ENCODE assay signal across 32 cellular contexts in genomic region chr3:105579439-105579838, GRCh38.
"Had no signal": no experiment of that assay in that cellular context is flagged by ENCODE, and none has a peak within 500 bp of the region (broad histone marks: within the 10 kb centered on the region; RNA-seq: fewer than 3 reads in every experiment).

No MANE protein-coding gene starts in this region.

- H3K4me1 ChIP-seq: body of pancreas, esophagus squamous epithelium, heart left ventricle had no signal

- H3K4me2 ChIP-seq: hepatocyte had no signal

- FAIRE-seq: colon, frontal cortex had no signal

- H3K27me3 Mint-ChIP-seq: activated CD4-positive, alpha-beta memory T cell treated with anti-CD3 and anti-CD28 coated beads for 36 hours; activated CD4-positive, alpha-beta T cell treated with anti-CD3 and anti-CD28 coated beads for 36 hours; activated CD4-positive, alpha-beta T cell treated with anti-CD3 and anti-CD28 coated beads, Interleukin-2, amount 10 ng/mL, durations not matched to agents 24 days and 14 days; activated CD8-positive, alpha-beta memory T cell treated with anti-CD3 and anti-CD28 coated beads, Interleukin-2, amount 10 ng/mL, durations not matched to agents 7 days and 5 days; activated naive CD4-positive, alpha-beta T cell treated with anti-CD3 and anti-CD28 coated beads, Interleukin-2, amount 10 ng/mL, durations not matched to agents 7 days and 5 days; effector memory CD8-positive, alpha-beta T cell had no signal

- DNase-seq: activated CD4-positive, alpha-beta memory T cell treated with anti-CD3 and anti-CD28 coated beads for 36 hours; activated CD4-positive, alpha-beta T cell treated with anti-CD3 and anti-CD28 coated beads for 36 hours; activated CD4-positive, alpha-beta T cell treated with anti-CD3 and anti-CD28 coated beads, Interleukin-2, amount 10 ng/mL, durations not matched to agents 24 days and 14 days; activated CD4-positive, CD25-positive, alpha-beta regulatory T cell; activated CD4-positive, CD25-positive, alpha-beta regulatory T cell treated with anti-CD3 and anti-CD28 coated beads, Interleukin-2, amount 50 U/mL, for 72 hours; activated CD8-positive, alpha-beta memory T cell treated with anti-CD3 and anti-CD28 coated beads, Interleukin-2, amount 10 ng/mL, durations not matched to agents 7 days and 5 days; activated CD8-positive, alpha-beta memory T cell treated with anti-CD3 and anti-CD28 coated beads, Interleukin-2, amount 50 U/mL, for 4 hours; activated CD8-positive, alpha-beta T cell treated with anti-CD3 and anti-CD28 coated beads, Interleukin-2, amount 10 ng/mL, durations not matched to agents 7 days and 5 days; activated effector memory CD4-positive, alpha-beta T cell treated with anti-CD3 and anti-CD28 coated beads, Interleukin-2, amount 50 U/mL, for 16 hours; activated naive CD4-positive, alpha-beta T cell treated with anti-CD3 and anti-CD28 coated beads, Interleukin-2, amount 10 ng/mL, durations not matched to agents 7 days and 5 days; activated naive CD8-positive, alpha-beta T cell treated with anti-CD3 and anti-CD28 coated beads, Interleukin-2, amount 10 ng/mL, durations not matched to agents 7 days and 5 days; activated T-cell treated with anti-CD3 and anti-CD28 coated beads, Interleukin-2, amount 50 U/mL, for 1 hour; activated T-cell treated with anti-CD3 and anti-CD28 coated beads, Interleukin-2, amount 50 U/mL, for 48 hours; anterior cingulate cortex; body of pancreas; caudate nucleus; cortex of kidney; dermis blood vessel endothelial cell; effector CD4-positive, alpha-beta T cell; effector memory CD8-positive, alpha-beta T cell; erythroblast; esophagus squamous epithelium; foreskin fibroblast; glutamatergic neuron; heart left ventricle; T-helper 2 cell had no signal

- H3K9me3 ChIP-seq: body of pancreas, esophagus squamous epithelium had no signal

- H3K27me3 ChIP-seq: body of pancreas, esophagus squamous epithelium, heart left ventricle, hepatocyte had no signal

- H3K9me3 Mint-ChIP-seq: activated CD4-positive, alpha-beta memory T cell treated with anti-CD3 and anti-CD28 coated beads for 36 hours; activated naive CD4-positive, alpha-beta T cell treated with anti-CD3 and anti-CD28 coated beads, Interleukin-2, amount 10 ng/mL, durations not matched to agents 7 days and 5 days; activated naive CD8-positive, alpha-beta T cell treated with anti-CD3 and anti-CD28 coated beads, Interleukin-2, amount 10 ng/mL, durations not matched to agents 7 days and 5 days; activated T-helper 1 cell treated with anti-CD3 and anti-CD28 coated beads, Interleukin-12 subunit alpha, Interleukin-12 subunit beta, Interleukin-2, Interleukin-4 antibody, amounts not matched to agents 30 ng/mL and 10 ng/mL and 1 ng/mL, durations not matched to agents 14 hours and 24 hours and 36 hours; activated T-helper 2 cell treated with anti-CD3 and anti-CD28 coated beads, Interferon-gamma antibody, Interleukin-2, Interleukin-4, amounts not matched to agents 10 μg/mL and 5 μg/mL and 100 μg/mL, durations not matched to agents 14 hours and 24 hours and 36 hours; effector memory CD8-positive, alpha-beta T cell had no signal

- H3K27ac Mint-ChIP-seq: activated CD4-positive, alpha-beta memory T cell treated with anti-CD3 and anti-CD28 coated beads for 36 hours; activated CD4-positive, alpha-beta T cell treated with anti-CD3 and anti-CD28 coated beads for 36 hours; activated CD4-positive, alpha-beta T cell treated with anti-CD3 and anti-CD28 coated beads, Interleukin-2, amount 10 ng/mL, durations not matched to agents 24 days and 14 days; activated CD8-positive, alpha-beta memory T cell treated with anti-CD3 and anti-CD28 coated beads, Interleukin-2, amount 10 ng/mL, durations not matched to agents 7 days and 5 days; activated CD8-positive, alpha-beta T cell treated with anti-CD3 and anti-CD28 coated beads, Interleukin-2, amount 10 ng/mL, durations not matched to agents 7 days and 5 days; activated naive CD4-positive, alpha-beta T cell treated with anti-CD3 and anti-CD28 coated beads, Interleukin-2, amount 10 ng/mL, durations not matched to agents 7 days and 5 days; activated naive CD4-positive, alpha-beta T cell treated with anti-CD3 and anti-CD28 coated beads, Interleukin-2, amount 50 U/mL, for 72 hours; activated naive CD8-positive, alpha-beta T cell treated with anti-CD3 and anti-CD28 coated beads, Interleukin-2, amount 10 ng/mL, durations not matched to agents 7 days and 5 days; activated T-helper 1 cell treated with anti-CD3 and anti-CD28 coated beads, Interleukin-12 subunit alpha, Interleukin-12 subunit beta, Interleukin-2, Interleukin-4 antibody, amounts not matched to agents 30 ng/mL and 10 ng/mL and 1 ng/mL, durations not matched to agents 14 hours and 24 hours and 36 hours; activated T-helper 2 cell treated with anti-CD3 and anti-CD28 coated beads, Interferon-gamma antibody, Interleukin-2, Interleukin-4, amounts not matched to agents 10 μg/mL and 5 μg/mL and 100 μg/mL, durations not matched to agents 14 hours and 24 hours and 36 hours; effector memory CD8-positive, alpha-beta T cell had no signal

- ATAC-seq: activated CD4-positive, alpha-beta T cell treated with anti-CD3 and anti-CD28 coated beads for 36 hours; activated CD8-positive, alpha-beta memory T cell treated with anti-CD3 and anti-CD28 coated beads, Interleukin-2, amount 10 ng/mL, durations not matched to agents 7 days and 5 days; activated CD8-positive, alpha-beta T cell treated with anti-CD3 and anti-CD28 coated beads, Interleukin-2, amount 10 ng/mL, durations not matched to agents 7 days and 5 days; activated naive CD4-positive, alpha-beta T cell treated with anti-CD3 and anti-CD28 coated beads, Interleukin-2, amount 50 U/mL, for 72 hours; body of pancreas; effector memory CD8-positive, alpha-beta T cell; heart left ventricle had no signal

- H3K4me3 ChIP-seq: body of pancreas, esophagus squamous epithelium, heart left ventricle, hepatocyte had no signal

- H3K36me3 ChIP-seq: esophagus squamous epithelium, heart left ventricle had no signal

- H3K27ac ChIP-seq: body of pancreas, esophagus squamous epithelium, heart left ventricle, hepatocyte had no signal

- H3K4me3 Mint-ChIP-seq: activated CD4-positive, alpha-beta memory T cell treated with anti-CD3 and anti-CD28 coated beads for 36 hours; activated CD4-positive, alpha-beta T cell treated with anti-CD3 and anti-CD28 coated beads for 36 hours; activated CD4-positive, alpha-beta T cell treated with anti-CD3 and anti-CD28 coated beads, Interleukin-2, amount 10 ng/mL, durations not matched to agents 24 days and 14 days; activated CD8-positive, alpha-beta memory T cell treated with anti-CD3 and anti-CD28 coated beads, Interleukin-2, amount 10 ng/mL, durations not matched to agents 7 days and 5 days; activated CD8-positive, alpha-beta T cell treated with anti-CD3 and anti-CD28 coated beads, Interleukin-2, amount 10 ng/mL, durations not matched to agents 7 days and 5 days; activated naive CD4-positive, alpha-beta T cell treated with anti-CD3 and anti-CD28 coated beads, Interleukin-2, amount 10 ng/mL, durations not matched to agents 7 days and 5 days; activated naive CD8-positive, alpha-beta T cell treated with anti-CD3 and anti-CD28 coated beads, Interleukin-2, amount 10 ng/mL, durations not matched to agents 7 days and 5 days; activated T-helper 1 cell treated with anti-CD3 and anti-CD28 coated beads, Interleukin-12 subunit alpha, Interleukin-12 subunit beta, Interleukin-2, Interleukin-4 antibody, amounts not matched to agents 30 ng/mL and 10 ng/mL and 1 ng/mL, durations not matched to agents 14 hours and 24 hours and 36 hours; effector memory CD8-positive, alpha-beta T cell had no signal

- H2AFZ ChIP-seq: hepatocyte had no signal

- H3K79me2 ChIP-seq: hepatocyte had no signal

- H3K36me3 Mint-ChIP-seq: activated CD8-positive, alpha-beta memory T cell treated with anti-CD3 and anti-CD28 coated beads, Interleukin-2, amount 10 ng/mL, durations not matched to agents 7 days and 5 days; activated naive CD4-positive, alpha-beta T cell treated with anti-CD3 and anti-CD28 coated beads, Interleukin-2, amount 10 ng/mL, durations not matched to agents 7 days and 5 days; activated naive CD4-positive, alpha-beta T cell treated with anti-CD3 and anti-CD28 coated beads, Interleukin-2, amount 50 U/mL, for 72 hours; activated naive CD8-positive, alpha-beta T cell treated with anti-CD3 and anti-CD28 coated beads, Interleukin-2, amount 10 ng/mL, durations not matched to agents 7 days and 5 days had no signal

- H3K4me1 Mint-ChIP-seq: activated CD4-positive, alpha-beta T cell treated with anti-CD3 and anti-CD28 coated beads for 36 hours; activated CD4-positive, alpha-beta T cell treated with anti-CD3 and anti-CD28 coated beads, Interleukin-2, amount 10 ng/mL, durations not matched to agents 24 days and 14 days; activated CD8-positive, alpha-beta memory T cell treated with anti-CD3 and anti-CD28 coated beads, Interleukin-2, amount 10 ng/mL, durations not matched to agents 7 days and 5 days; activated naive CD4-positive, alpha-beta T cell treated with anti-CD3 and anti-CD28 coated beads, Interleukin-2, amount 10 ng/mL, durations not matched to agents 7 days and 5 days; activated naive CD8-positive, alpha-beta T cell treated with anti-CD3 and anti-CD28 coated beads, Interleukin-2, amount 10 ng/mL, durations not matched to agents 7 days and 5 days had no signal
